In the genomic region with DNA sequence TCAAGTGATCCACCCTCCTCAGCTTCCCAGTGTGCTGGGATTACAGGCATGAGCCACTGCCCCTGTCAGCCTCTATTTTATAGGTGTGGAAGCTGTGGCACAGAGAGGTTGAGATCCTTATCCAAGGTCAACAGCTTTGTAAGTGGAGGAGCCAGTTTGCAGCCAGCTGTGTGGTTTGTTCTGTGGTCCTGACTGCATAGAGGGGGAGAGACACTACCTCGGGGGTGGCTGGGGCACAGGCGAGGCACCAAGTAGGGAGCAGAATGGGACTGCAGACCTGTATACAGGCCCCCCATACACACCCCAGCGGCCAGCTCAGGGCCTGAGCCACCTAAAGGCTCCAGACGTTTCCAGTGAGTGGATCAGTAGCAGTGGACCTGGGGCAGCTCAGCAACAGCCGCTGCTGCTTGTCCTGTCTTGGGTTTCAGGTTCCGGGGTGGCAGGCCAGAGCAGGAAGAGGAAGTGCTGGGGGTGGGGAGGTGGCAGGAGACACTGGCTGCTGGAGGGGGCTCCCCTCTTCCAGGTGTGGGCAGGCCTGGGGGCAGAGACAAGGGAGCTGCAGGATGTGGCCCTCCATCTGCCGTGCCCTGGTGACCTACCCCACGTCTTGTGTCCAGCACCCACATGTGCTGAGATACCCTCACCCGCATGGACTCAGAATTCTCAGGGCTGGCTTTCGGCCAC, we compare ENCODE assay signal across 8 cellular contexts. TPM values are rescaled to one million over a fixed set of nuclear protein-coding genes. Genes with fewer than 3 reads are reported as not detected.
DNase-seq lines count a peak whose midpoint lies in the region; ATAC-seq lines count a peak whose summit lies in the region.

No MANE protein-coding gene starts in this region.

- CTCF ChIA-PET in CD8-positive, alpha-beta memory T cell (lab: Charles Lee): interaction anchor here (0.7 to 5.3 kb wide), 10 partner anchors 11 to 157 kb away, joined by 3 to 53 read pairs (median 8); a partner anchor contains a TSS

- peaks cover 0 to 43% (median 7%) of the 10 kb centered on the region in 3 donors for H3K36me3 Mint-ChIP-seq in CD8-positive, alpha-beta memory T cell
- peaks cover under 1 to 8% of the 10 kb centered on the region in 2 donors for H3K36me3 Mint-ChIP-seq in naive B cell

- H3K4me3 Mint-ChIP-seq in CD8-positive, alpha-beta memory T cell: peak overlapping the region; percentile 39 to 88 (median 74)
- H3K4me3 Mint-ChIP-seq in naive B cell: peak overlapping the region; percentile 33 to 86 (median 80)

- H3K27me3 Mint-ChIP-seq in CD8-positive, alpha-beta memory T cell: no peaks in the 10 kb centered on the region
- no peaks in the 10 kb centered on the region for H3K27me3 Mint-ChIP-seq in naive B cell

- peaks cover 54% of the 10 kb centered on the region for H3K4me1 ChIP-seq in CD8-positive, alpha-beta memory T cell (ENCODE audit: insufficient read depth, low read length)

- H3K4me1 Mint-ChIP-seq in CD8-positive, alpha-beta memory T cell: peaks cover 41 to 65% (median 46%) of the 10 kb centered on the region in 3 donors
- H3K4me1 Mint-ChIP-seq in naive B cell: peaks cover 19 to 66% (median 57%) of the 10 kb centered on the region in 3 donors

- H3K9me3 ChIP-seq in CD8-positive, alpha-beta memory T cell (ENCODE audit: low read length): no peaks in the 10 kb centered on the region

- POLR2A ChIA-PET in CD8-positive, alpha-beta memory T cell (lab: Charles Lee): interaction anchor here (0.6 to 3.8 kb wide), 6 partner anchors 10 to 85 kb away, joined by 3 to 31 read pairs (median 4); a partner anchor contains a TSS

- peak overlapping the region; percentile 85 to 96 (median 92) for H3K27ac Mint-ChIP-seq in CD8-positive, alpha-beta memory T cell
- peak overlapping the region; percentile 88 to 96 (median 92) for H3K27ac Mint-ChIP-seq in naive B cell

- H3K36me3 ChIP-seq in CD8-positive, alpha-beta memory T cell (ENCODE audit: insufficient read depth, low read length): peaks cover 1% of the 10 kb centered on the region

- H3K27ac ChIP-seq in CD8-positive, alpha-beta memory T cell (ENCODE audit: low read depth, low read length): peak overlapping the region; percentile 69

- ATAC-seq in HG03025 (IDR thresholded peaks at IDR 0.05; ENCODE audit: low FRiP score, unreplicated experiment) (peak; percentile 54), naive B cell (ENCODE audit: low read depth in 2 of 2) (peak; percentile 94 to 95), HG03159 (IDR thresholded peaks at IDR 0.05; ENCODE audit: unreplicated experiment) (no peak), GM18870 (IDR thresholded peaks at IDR 0.05; ENCODE audit: unreplicated experiment) (no peak), HG03045 (IDR thresholded peaks at IDR 0.05; ENCODE audit: unreplicated experiment) (no peak)

- H3K4me3 ChIP-seq in CD8-positive, alpha-beta memory T cell (ENCODE audit: low read length): peak overlapping the region; percentile 53

- no peaks in the 10 kb centered on the region for H3K27me3 ChIP-seq in CD8-positive, alpha-beta memory T cell (ENCODE audit: insufficient read depth, low read length, poor library complexity, severe bottlenecking)

- DNase-seq in CD8-positive, alpha-beta memory T cell: peak; percentile 37 to 72 (median 61)
- DNase-seq in activated CD8-positive, alpha-beta memory T cell treated with anti-CD3 and anti-CD28 coated beads, Interleukin-2, amount 50 U/mL, for 4 hours: peak; percentile 43
- DNase-seq in naive B cell (peak; percentile 76), NCI-H2227 (lab: John Stamatoyannopoulos, UW; ENCODE audit: unreplicated experiment) (no peak)

- H3K9me3 Mint-ChIP-seq in CD8-positive, alpha-beta memory T cell: no peaks in the 10 kb centered on the region
- H3K9me3 Mint-ChIP-seq in naive B cell: no peaks in the 10 kb centered on the region

RNA-seq across cellular contexts. Expression of a gene that starts 11.0 kb away (rescaled TPM):
- 10 to 100 TPM; 61.9 to 64.7 TPM for total RNA-seq in CD8-positive, alpha-beta memory T cell
- polyA plus RNA-seq in CD8-positive, alpha-beta memory T cell: 237 TPM
- polyA plus RNA-seq in naive B cell (ENCODE audit: low read depth in 6 of 6): 100 to 1,000 TPM; 130 to 190 (median 161) TPM

RNA-seq across cellular contexts. Expression of a gene that starts 32.1 kb away (rescaled TPM):
- total RNA-seq in CD8-positive, alpha-beta memory T cell: 1 to 10 TPM; 1.8 to 2.5 TPM
- polyA plus RNA-seq in CD8-positive, alpha-beta memory T cell: 6.5 TPM
- under 1 TPM in 5 of 6 donors, not detected in 1; 0.17 to 0.72 (median 0.28) TPM for polyA plus RNA-seq in naive B cell (ENCODE audit: low read depth in 6 of 6)

RNA-seq across cellular contexts. Expression of a gene that starts 56.5 kb away (rescaled TPM):
- 10 to 100 TPM; 63.2 to 64.0 TPM for total RNA-seq in CD8-positive, alpha-beta memory T cell
- 18.3 TPM for polyA plus RNA-seq in CD8-positive, alpha-beta memory T cell
- polyA plus RNA-seq in naive B cell (ENCODE audit: low read depth in 6 of 6): 10 to 100 TPM; 25.5 to 46.5 (median 31.0) TPM

Comparison
In these comparisons a context has a peak if more than half of its experiments do, and no peak if none do; other contexts are left out.
1. ATAC-seq: peak in HG03025 (single experiment) and naive B cell (2 of 2); none in HG03159 (single experiment), GM18870 (single experiment) and HG03045 (single experiment).